9 cellular contexts compared by ENCODE assay signal in the genomic region with DNA sequence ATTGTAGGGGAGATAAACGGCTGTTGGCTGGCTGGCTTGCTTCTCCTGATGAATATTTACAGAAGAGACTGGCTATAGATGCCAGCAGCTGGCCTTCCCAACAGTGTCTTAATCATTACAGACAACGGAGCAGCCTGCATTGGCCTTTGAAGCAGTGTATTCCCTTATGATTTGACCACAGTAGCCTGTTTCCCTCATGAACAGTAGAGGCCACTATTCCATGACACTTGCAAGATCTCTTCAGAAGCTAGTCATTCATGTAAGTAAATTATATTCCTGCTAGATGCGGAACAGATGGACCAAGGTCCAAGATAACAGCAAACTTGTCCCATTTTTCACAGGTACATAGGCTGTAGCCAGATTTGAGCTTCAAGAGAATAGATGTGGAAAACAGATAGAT. TPM values are rescaled to one million over a fixed set of nuclear protein-coding genes. Genes with fewer than 3 reads are reported as not detected.
DNase-seq lines count a peak whose midpoint lies in the region; ATAC-seq, FAIRE-seq and TF ChIP-seq lines count a peak whose summit lies in the region.
"Had no signal": no experiment of that assay in that cellular context is flagged by ENCODE, and none has a peak within 500 bp of the region (broad histone marks: within the 10 kb centered on the region; RNA-seq: fewer than 3 reads in every experiment).

No MANE protein-coding gene starts in this region.

- WGBS in A549 (ENCODE audit: missing lambda C conversion rate), result 11% methylated on average over 3 of the region's 3 CpGs
- WGBS in upper lobe of left lung, 2 donors, result 47 to 51% methylated on average over 3 of the region's 3 CpGs

- CTCF ChIA-PET in A549 (lab: Yijun Ruan, JAX), result interaction anchor here (1.2 to 4.7 kb wide), 5 partner anchors 9 to 429 kb away, joined by 3 to 26 read pairs (median 3); no protein-coding TSS in a partner anchor

- no peaks in the 10 kb centered on the region for H3K36me3 ChIP-seq in upper lobe of left lung

- H3K27me3 ChIP-seq in upper lobe of left lung, result no peaks in the 10 kb centered on the region

- TF ChIP-seq CTCF in A549 (IDR thresholded peaks at IDR 0.05) (peak; percentile 21; the same call in 1 of the 3 replicates), GM13977 (IDR thresholded peaks at IDR 0.05; ENCODE audit: extremely low read depth, insufficient read depth, missing control alignments) (peak; percentile 14), upper lobe of left lung (IDR thresholded peaks at IDR 0.05) (peak in 1 of 6 experiments; percentile 17)

- POLR2A ChIA-PET in A549 (lab: Yijun Ruan, JAX), result no interaction called here

- in situ Hi-C loops in GM13977 (cut with MboI; ENCODE audit: low pct_unique_long_range_greater_than_20kb, low sequenced_read_pairs, unreplicated experiment), result no loop called here

- TF ChIP-seq POLR2A in A549 (IDR thresholded peaks at IDR 0.05; ENCODE audit: low read length) (no peak), upper lobe of left lung (IDR thresholded peaks at IDR 0.05) (no peak)

- no peak overlapping the region for H3K4me2 ChIP-seq in A549

- H3K4me3 ChIP-seq in A549 (no peak overlapping the region), upper lobe of left lung (no peak overlapping the region)

- no peaks in the 10 kb centered on the region for H3K4me1 ChIP-seq in A549
- no peaks in the 10 kb centered on the region for H3K4me1 ChIP-seq in upper lobe of left lung
- H3K4me1 ChIP-seq: parathyroid adenoma had no signal

- FAIRE-seq in A549 (lab: Jason Lieb, UNC), result no peak

- no peaks in the 10 kb centered on the region for H3K9me3 ChIP-seq in A549
- H3K9me3 ChIP-seq in upper lobe of left lung, result no peaks in the 10 kb centered on the region

- DNase-seq in A549 (ENCODE audit: low read depth in 1 of 2, low spot score in 1 of 2) (peak in 1 of 2 experiments; percentile 42), GM13977 (ENCODE audit: low spot score) (no peak), SK-N-DZ (ENCODE audit: low spot score) (peak; percentile 81), glomerular visceral epithelial cell (ENCODE audit: extremely low spot score) (peak; percentile 31), upper lobe of left lung (no peak)
- DNase-seq in activated naive CD4-positive, alpha-beta T cell (lab: John Stamatoyannopoulos, UW), result no peak

- H3K27ac ChIP-seq in A549 (no peak overlapping the region), upper lobe of left lung (no peak overlapping the region)
- H3K27ac ChIP-seq: parathyroid adenoma had no signal

- peak; percentile 81 to 89 for ATAC-seq in A549
- no peak for ATAC-seq in GM21619 (IDR thresholded peaks at IDR 0.05; ENCODE audit: unreplicated experiment)
- no peak for ATAC-seq in upper lobe of left lung (ENCODE audit: low FRiP score in 2 of 2)
- no peak for ATAC-seq in HG03095 (IDR thresholded peaks at IDR 0.05; ENCODE audit: unreplicated experiment)

- TF ChIP-seq RAD21 in A549 (conservative IDR thresholded peaks at IDR 0.05 in 1 of 2, IDR thresholded peaks at IDR 0.05 in 1 of 2), result 0 out of 5 replicates have a peak, but pooled peaks of 1 of the 2 experiments have one; percentile 25

- no peak for TF ChIP-seq EP300 in A549 (IDR thresholded peaks at IDR 0.05)
- TF ChIP-seq EP300 in upper lobe of left lung (IDR thresholded peaks at IDR 0.05), result no peak

TF ChIP-seq in A549, 52 proteins besides CTCF, POLR2A, EP300 and RAD21:
- no peak for TF ChIP-seq FOXS1 (CRISPR knock-in tag; IDR thresholded peaks at IDR 0.05)
- TF ChIP-seq ZNF302 (CRISPR knock-in tag; IDR thresholded peaks at IDR 0.05), result no peak
- TF ChIP-seq EHF (CRISPR knock-in tag; IDR thresholded peaks at IDR 0.05), result no peak
- no peak for TF ChIP-seq HOXB5 (CRISPR knock-in tag; IDR thresholded peaks at IDR 0.05)
- TF ChIP-seq ZSCAN20 (CRISPR knock-in tag; IDR thresholded peaks at IDR 0.05), result no peak
- TF ChIP-seq, protein P1, sequence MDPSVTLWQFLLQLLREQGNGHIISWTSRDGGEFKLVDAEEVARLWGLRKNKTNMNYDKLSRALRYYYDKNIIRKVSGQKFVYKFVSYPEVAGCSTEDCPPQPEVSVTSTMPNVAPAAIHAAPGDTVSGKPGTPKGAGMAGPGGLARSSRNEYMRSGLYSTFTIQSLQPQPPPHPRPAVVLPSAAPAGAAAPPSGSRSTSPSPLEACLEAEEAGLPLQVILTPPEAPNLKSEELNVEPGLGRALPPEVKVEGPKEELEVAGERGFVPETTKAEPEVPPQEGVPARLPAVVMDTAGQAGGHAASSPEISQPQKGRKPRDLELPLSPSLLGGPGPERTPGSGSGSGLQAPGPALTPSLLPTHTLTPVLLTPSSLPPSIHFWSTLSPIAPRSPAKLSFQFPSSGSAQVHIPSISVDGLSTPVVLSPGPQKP (IDR thresholded peaks at IDR 0.05; ENCODE audit: low read depth, low read length), result no peak
- TF ChIP-seq, protein P2, sequence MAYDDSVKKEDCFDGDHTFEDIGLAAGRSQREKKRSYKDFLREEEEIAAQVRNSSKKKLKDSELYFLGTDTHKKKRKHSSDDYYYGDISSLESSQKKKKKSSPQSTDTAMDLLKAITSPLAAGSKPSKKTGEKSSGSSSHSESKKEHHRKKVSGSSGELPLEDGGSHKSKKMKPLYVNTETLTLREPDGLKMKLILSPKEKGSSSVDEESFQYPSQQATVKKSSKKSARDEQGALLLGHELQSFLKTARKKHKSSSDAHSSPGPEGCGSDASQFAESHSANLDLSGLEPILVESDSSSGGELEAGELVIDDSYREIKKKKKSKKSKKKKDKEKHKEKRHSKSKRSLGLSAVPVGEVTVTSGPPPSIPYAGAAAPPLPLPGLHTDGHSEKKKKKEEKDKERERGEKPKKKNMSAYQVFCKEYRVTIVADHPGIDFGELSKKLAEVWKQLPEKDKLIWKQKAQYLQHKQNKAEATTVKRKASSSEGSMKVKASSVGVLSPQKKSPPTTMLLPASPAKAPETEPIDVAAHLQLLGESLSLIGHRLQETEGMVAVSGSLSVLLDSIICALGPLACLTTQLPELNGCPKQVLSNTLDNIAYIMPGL (CRISPR knock-in tag; IDR thresholded peaks at IDR 0.05; ENCODE audit: borderline replicate concordance), result no peak
- TF ChIP-seq TFCP2L1 (CRISPR knock-in tag; IDR thresholded peaks at IDR 0.05), result no peak
- no peak for TF ChIP-seq MAFK (IDR thresholded peaks at IDR 0.05; ENCODE audit: partially characterized antibody)
- TF ChIP-seq NR3C1 (IDR thresholded peaks at IDR 0.05), result no peak
- TF ChIP-seq ZFP36 (IDR thresholded peaks at IDR 0.05; ENCODE audit: borderline replicate concordance, partially characterized antibody), result no peak

RNA-seq across cellular contexts. Expression of a gene that starts 47.3 kb away (rescaled TPM):
- polyA plus RNA-seq in A549 (2011; rRNA removed), result not detected in 2 replicates
- not detected in 2 replicates for polyA plus RNA-seq in A549 (2012; cell fraction: cytosol; rRNA removed)
- polyA plus RNA-seq in A549 (2012; cell fraction: nucleus; rRNA removed), result not detected in 2 replicates
- not detected in 3 replicates for polyA plus RNA-seq in A549 (2017; fragmentation: RNase III; extraction: RNeasy Plus Mini Kit Qiagen cat#74134 plus additional on column Dnase treatment)
- not detected in 2 replicates for polyA minus RNA-seq in A549 (2011; rRNA and poly(A)+ RNA removed)
- polyA plus RNA-seq in SK-N-DZ (2014; cell fraction: cytosol; rRNA removed), result not detected in 2 replicates
- polyA plus RNA-seq in SK-N-DZ (2014; cell fraction: nucleus; rRNA removed), result not detected in 2 replicates
- 1 to 10 TPM in 1 of 6 donors, not detected in 5; 2.0 TPM for total RNA-seq in upper lobe of left lung

Comparison
In these comparisons a context has a peak if more than half of its experiments do, and no peak if none do; other contexts are left out.
1. ATAC-seq: peak in A549 (2 of 2); none in GM21619 (single experiment), upper lobe of left lung (0 of 2) and HG03095 (single experiment).
2. DNase-seq: peak in SK-N-DZ (single experiment) and glomerular visceral epithelial cell (single experiment); none in GM13977 (single experiment), upper lobe of left lung (0 of 2) and activated naive CD4-positive, alpha-beta T cell (0 of 4).